In genomic region chr19:45038931-45039893, GRCh38 we compare ENCODE assay signal across 1 cellular context.
TF ChIP-seq lines count a peak whose summit lies in the region.

Gene CLASRP, plus strand, starts transcription at chr19:45039045. Its CDS starts 1,168 bp downstream, at chr19:45040213.

TF ChIP-seq in K562, 482 proteins besides CTCF, POLR2A, EP300 and RAD21 (continued from another document and continues in another):
- TF ChIP-seq MGA (IDR thresholded peaks at IDR 0.05) = no peak
- peak; percentile 86 for TF ChIP-seq PML (IDR thresholded peaks at IDR 0.05; ENCODE audit: low read length)
- no peak for TF ChIP-seq GABPB2 (CRISPR knock-in tag; conservative IDR thresholded peaks at IDR 0.05)
- TF ChIP-seq ZNF668 (CRISPR knock-in tag; IDR thresholded peaks at IDR 0.05) = no peak
- TF ChIP-seq POLR2B (IDR thresholded peaks at IDR 0.05; ENCODE audit: low read depth, partially characterized antibody) = peak; percentile 91
- peak; percentile 97 for TF ChIP-seq PHF8 (IDR thresholded peaks at IDR 0.05; ENCODE audit: borderline replicate concordance, low read length)
- TF ChIP-seq ZNF197 (CRISPR knock-in tag; IDR thresholded peaks at IDR 0.05; ENCODE audit: low read depth) = no peak
- no peak for TF ChIP-seq MEF2D (tag; conservative IDR thresholded peaks at IDR 0.05; ENCODE audit: low read depth)
- TF ChIP-seq NR2C2 (CRISPR knock-in tag; IDR thresholded peaks at IDR 0.05) = no peak; the same call in 1 of the 2 replicates
- TF ChIP-seq NR2C2 (tag; IDR thresholded peaks at IDR 0.05) = peak; percentile 98
- no peak for TF ChIP-seq FOSL1 (tag; conservative IDR thresholded peaks at IDR 0.05)
- no peak for TF ChIP-seq EWSR1 (IDR thresholded peaks at IDR 0.05; ENCODE audit: borderline replicate concordance, low read depth, partially characterized antibody)
- peak; percentile 71; the same call in 1 of the 2 replicates for TF ChIP-seq PRMT5 (CRISPR knock-in tag; IDR thresholded peaks at IDR 0.05)
- peak; percentile 4 for TF ChIP-seq NUFIP1 (IDR thresholded peaks at IDR 0.05; ENCODE audit: partially characterized antibody)
- no peak for TF ChIP-seq ZNF280B (CRISPR knock-in tag; IDR thresholded peaks at IDR 0.05)
- no peak for TF ChIP-seq ELK3 (CRISPR knock-in tag; IDR thresholded peaks at IDR 0.05)
- peak; percentile 45; the same call in 1 of the 2 replicates for TF ChIP-seq PHF21A (IDR thresholded peaks at IDR 0.05; ENCODE audit: borderline replicate concordance, low read depth)
- TF ChIP-seq FOXM1 (IDR thresholded peaks at IDR 0.05; ENCODE audit: low read depth) = no peak
- TF ChIP-seq FOXM1 (CRISPR knock-in tag; IDR thresholded peaks at IDR 0.05; ENCODE audit: low read depth) = 0 out of 2 replicates have a peak, but pooled peaks have one; percentile 60
- TF ChIP-seq PHB2 (IDR thresholded peaks at IDR 0.05; ENCODE audit: low read depth) = 0 out of 2 replicates have a peak, but pooled peaks have one; percentile 10
- TF ChIP-seq CREB5 (CRISPR knock-in tag; IDR thresholded peaks at IDR 0.05) = no peak
- TF ChIP-seq NR3C1 (CRISPR knock-in tag; IDR thresholded peaks at IDR 0.05) = 0 out of 2 replicates have a peak, but pooled peaks have one; percentile 54
- TF ChIP-seq SMARCE1 (IDR thresholded peaks at IDR 0.05) = 0 out of 2 replicates have a peak, but pooled peaks have one; percentile 21
- TF ChIP-seq GTF2E2 (tag; IDR thresholded peaks at IDR 0.05) = peak; percentile 87
- TF ChIP-seq ILF3 (IDR thresholded peaks at IDR 0.05; ENCODE audit: borderline replicate concordance) = no peak
- peak; percentile 25; the same call in 1 of the 2 replicates for TF ChIP-seq FOXP1 (CRISPR knock-in tag; IDR thresholded peaks at IDR 0.05)
- no peak for TF ChIP-seq PHB (CRISPR knock-in tag; IDR thresholded peaks at IDR 0.05)
- TF ChIP-seq CCNT2 (IDR thresholded peaks at IDR 0.05; ENCODE audit: borderline replicate concordance, extremely low read depth, insufficient read length, low read depth, low read length) = peak; percentile 52
- peak; percentile 68; the same call in 1 of the 2 replicates for TF ChIP-seq POLR2AphosphoS2 (IDR thresholded peaks at IDR 0.05; ENCODE audit: low read length)
- no peak for TF ChIP-seq PRPF4 (IDR thresholded peaks at IDR 0.05; ENCODE audit: insufficient read depth, low read depth, low read length, poor library complexity, severe bottlenecking)
- TF ChIP-seq NRF1 (conservative IDR thresholded peaks at IDR 0.05 in 1 of 2, IDR thresholded peaks at IDR 0.05 in 1 of 2) = peak; percentile 85 to 87
- TF ChIP-seq ELF1 (tag; IDR thresholded peaks at IDR 0.05) = peak; percentile 78
- peak; percentile 69 for TF ChIP-seq HCFC1 (IDR thresholded peaks at IDR 0.05; ENCODE audit: low read depth, low read length)
- peak; percentile 43 for TF ChIP-seq HDAC2 (IDR thresholded peaks at IDR 0.05)
- TF ChIP-seq NCOA4 (IDR thresholded peaks at IDR 0.05; ENCODE audit: partially characterized antibody) = peak; percentile 9
- peak; percentile 88 for TF ChIP-seq KDM5B (IDR thresholded peaks at IDR 0.05; ENCODE audit: insufficient replicate concordance, low read depth, low read length)
- no peak for TF ChIP-seq ZNF140 (CRISPR knock-in tag; IDR thresholded peaks at IDR 0.05)
- TF ChIP-seq TBP (optimal IDR thresholded peaks at IDR 0.05; ENCODE audit: low read depth, low read length) = peak; percentile 56
- peak; percentile 51; the same call in 1 of the 2 replicates for TF ChIP-seq MTA3 (IDR thresholded peaks at IDR 0.05; ENCODE audit: borderline replicate concordance)
- peak; percentile 96 for TF ChIP-seq CXXC5 (CRISPR knock-in tag; IDR thresholded peaks at IDR 0.05)
- TF ChIP-seq PTRF (tag; IDR thresholded peaks at IDR 0.05) = no peak
- TF ChIP-seq SIN3B (IDR thresholded peaks at IDR 0.05; ENCODE audit: low read depth) = peak; percentile 82; the same call in 1 of the 2 replicates
- peak; percentile 88 for TF ChIP-seq POLR2AphosphoS5 (IDR thresholded peaks at IDR 0.05; ENCODE audit: control insufficient read depth, insufficient read depth, low read depth, low read length)
- peak; percentile 55 for TF ChIP-seq ESRRA (IDR thresholded peaks at IDR 0.05; ENCODE audit: borderline replicate concordance, low read depth)
- peak in 1 of 2 experiments; percentile 52 for TF ChIP-seq E2F6 (IDR thresholded peaks at IDR 0.05; ENCODE audit: borderline replicate concordance in 1 of 2, extremely low read depth in 1 of 2, insufficient read depth in 1 of 2, insufficient read length in 1 of 2, low read depth in 1 of 2, low read length in 1 of 2, poor library complexity in 1 of 2, severe bottlenecking in 1 of 2)
- TF ChIP-seq LEF1 (IDR thresholded peaks at IDR 0.05) = no peak
- 0 out of 2 replicates have a peak, but pooled peaks have one; percentile 11 for TF ChIP-seq ZBTB33 (CRISPR knock-in tag; IDR thresholded peaks at IDR 0.05)
- TF ChIP-seq L3MBTL2 (IDR thresholded peaks at IDR 0.05) = peak; percentile 57; the same call in 1 of the 2 replicates
- 0 out of 2 replicates have a peak, but pooled peaks have one; percentile 77 for TF ChIP-seq KDM2B (CRISPR knock-in tag; IDR thresholded peaks at IDR 0.05)
- TF ChIP-seq CBX2 (IDR thresholded peaks at IDR 0.05; ENCODE audit: insufficient read depth, low read length, poor library complexity, severe bottlenecking) = no peak
